In genomic region chr1:150874455-150875196, GRCh38 we compare ENCODE assay signal across 8 cellular contexts. TPM values are rescaled to one million over a fixed set of nuclear protein-coding genes. Genes with fewer than 3 reads are reported as not detected.
DNase-seq lines count a peak whose midpoint lies in the region; TF ChIP-seq lines count a peak whose summit lies in the region.

No MANE protein-coding gene starts in this region.

- H3K9me3 ChIP-seq in mesenchymal stem cell (ENCODE audit: control insufficient read depth, low read length): no peaks in the 10 kb centered on the region

- H4K8ac ChIP-seq in mesenchymal stem cell (ENCODE audit: low read length): no peak overlapping the region

- no peak overlapping the region for H3K4ac ChIP-seq in mesenchymal stem cell (ENCODE audit: low read depth in 1 of 2, low read length in 2 of 2)

- peak overlapping the region; percentile 99 for H3K9ac ChIP-seq in mesenchymal stem cell (ENCODE audit: low read length)

- H2BK5ac ChIP-seq in mesenchymal stem cell (ENCODE audit: low read depth, low read length, poor library complexity, severe bottlenecking): no peak overlapping the region

- H3K27me3 ChIP-seq in mesenchymal stem cell (ENCODE audit: control insufficient read depth in 1 of 2, insufficient read depth in 1 of 2, low read length in 2 of 2): no peaks in the 10 kb centered on the region

- H3K4me1 Mint-ChIP-seq in activated naive CD4-positive, alpha-beta T cell treated with anti-CD3 and anti-CD28 coated beads, Interleukin-2, amount 50 U/mL, for 24 hours: peaks cover 40% of the 10 kb centered on the region

- no peak overlapping the region for H3K18ac ChIP-seq in mesenchymal stem cell (ENCODE audit: low read depth in 1 of 2, low read length in 2 of 2)

- H3K36me3 Mint-ChIP-seq in activated naive CD4-positive, alpha-beta T cell treated with anti-CD3 and anti-CD28 coated beads, Interleukin-2, amount 50 U/mL, for 24 hours: peaks cover 5% of the 10 kb centered on the region

- H3K27me3 Mint-ChIP-seq in activated naive CD4-positive, alpha-beta T cell treated with anti-CD3 and anti-CD28 coated beads, Interleukin-2, amount 50 U/mL, for 24 hours: no peaks in the 10 kb centered on the region

- no peak overlapping the region for H2BK15ac ChIP-seq in mesenchymal stem cell (ENCODE audit: low read depth, poor library complexity, severe bottlenecking)

- H3K79me1 ChIP-seq in mesenchymal stem cell (replicated peaks; ENCODE audit: low read length, poor library complexity, severe bottlenecking): peaks cover 2% of the 10 kb centered on the region

- H3K4me3 Mint-ChIP-seq in activated naive CD4-positive, alpha-beta T cell treated with anti-CD3 and anti-CD28 coated beads, Interleukin-2, amount 50 U/mL, for 24 hours: peak overlapping the region; percentile 91

- no peak overlapping the region for H3K23ac ChIP-seq in mesenchymal stem cell (ENCODE audit: low read length in 2 of 2)

- H2BK120ac ChIP-seq in mesenchymal stem cell (ENCODE audit: low read depth, low read length): no peak overlapping the region

- TF ChIP-seq CTCF in astrocyte of the spinal cord (IDR thresholded peaks at IDR 0.05; ENCODE audit: low read depth, low read length): no peak

- H3K4me1 ChIP-seq in mesenchymal stem cell (ENCODE audit: control insufficient read depth, insufficient read depth, low read depth, low read length) (peaks cover 4% of the 10 kb centered on the region), urinary bladder (ENCODE audit: insufficient read depth) (no peaks in the 10 kb centered on the region)

- 84% methylated on average over 7 of the region's 7 CpGs for WGBS in mesenchymal stem cell
- 34% methylated on average over 7 of the region's 7 CpGs for WGBS in urinary bladder

- no peak overlapping the region for H2AFZ ChIP-seq in mesenchymal stem cell (ENCODE audit: low read depth, low read length)

- H2AK5ac ChIP-seq in mesenchymal stem cell (ENCODE audit: low read length, severe bottlenecking): no peak overlapping the region

- peak overlapping the region; percentile 55 for H3K4me2 ChIP-seq in mesenchymal stem cell (ENCODE audit: low read length, poor library complexity, severe bottlenecking)

- in situ Hi-C loops in astrocyte of the spinal cord (cut with HindIII; ENCODE audit: low sequenced_read_pairs): no loop called here

- H3K14ac ChIP-seq in mesenchymal stem cell (ENCODE audit: low read length in 2 of 2): no peak overlapping the region

- no peak overlapping the region for H4K91ac ChIP-seq in mesenchymal stem cell (ENCODE audit: low read length)

- H3K4me3 ChIP-seq in astrocyte of the spinal cord (ENCODE audit: low read depth, low read length) (peak overlapping the region; percentile 65), mesenchymal stem cell (ENCODE audit: insufficient read depth in 1 of 2, low read depth in 1 of 2, low read length in 2 of 2) (peak overlapping the region in 1 of 2 experiments; percentile 94), urinary bladder (ENCODE audit: low read depth, low read length) (peak overlapping the region; percentile 18)

- H3K36me3 ChIP-seq in mesenchymal stem cell (ENCODE audit: control insufficient read depth in 1 of 2, insufficient read depth in 2 of 2, low read depth in 1 of 2, low read length in 2 of 2): peaks cover 3 to 30% of the 10 kb centered on the region in 2 experiments
- no peaks in the 10 kb centered on the region for H3K36me3 ChIP-seq in urinary bladder (ENCODE audit: insufficient read depth)

- H3K27ac Mint-ChIP-seq in activated naive CD4-positive, alpha-beta T cell treated with anti-CD3 and anti-CD28 coated beads, Interleukin-2, amount 50 U/mL, for 24 hours: peak overlapping the region; percentile 76

- no peak overlapping the region for H3K27ac ChIP-seq in mesenchymal stem cell (ENCODE audit: low read length, poor library complexity, severe bottlenecking)
- peak overlapping the region; percentile 70 for H3K27ac ChIP-seq in urinary bladder (ENCODE audit: low read depth)

- no peak for DNase-seq in activated naive CD4-positive, alpha-beta T cell treated with Interleukin-2 at 50 U/mL for 16 hours
- DNase-seq in astrocyte of the spinal cord (ENCODE audit: low read depth, low spot score) (no peak), mesenchymal stem cell (peak; percentile 10), DMS79 (lab: John Stamatoyannopoulos, UW) (no peak), AML-193 (lab: John Stamatoyannopoulos, UW) (no peak), NCI-H1694 (lab: John Stamatoyannopoulos, UW) (no peak)

- no peak overlapping the region for H2BK12ac ChIP-seq in mesenchymal stem cell (ENCODE audit: low read length in 2 of 2)

- no peaks in the 10 kb centered on the region for H3K9me3 Mint-ChIP-seq in activated naive CD4-positive, alpha-beta T cell treated with anti-CD3 and anti-CD28 coated beads, Interleukin-2, amount 50 U/mL, for 24 hours

RNA-seq across cellular contexts. Expression of gene ARNT, which starts 1.8 kb away (rescaled TPM):
- 19.6 TPM for polyA plus RNA-seq in mesenchymal stem cell (2013, experiment 1 of 2)
- 18.3 TPM for polyA plus RNA-seq in mesenchymal stem cell (2013, experiment 2 of 2)
- 62.9 TPM for total RNA-seq in urinary bladder
- polyA plus RNA-seq in urinary bladder: 32.1 TPM

RNA-seq across cellular contexts. Expression of gene CTXND2, which starts 12.3 kb away (rescaled TPM):
- not detected for polyA plus RNA-seq in mesenchymal stem cell (2013, experiment 1 of 2)
- not detected for polyA plus RNA-seq in mesenchymal stem cell (2013, experiment 2 of 2)
- total RNA-seq in urinary bladder: not detected
- polyA plus RNA-seq in urinary bladder: not detected

RNA-seq across cellular contexts. Expression of gene SETDB1, which starts 51.5 kb away (rescaled TPM):
- polyA plus RNA-seq in mesenchymal stem cell (2013, experiment 1 of 2): 18.7 TPM
- polyA plus RNA-seq in mesenchymal stem cell (2013, experiment 2 of 2): 17.7 TPM
- total RNA-seq in urinary bladder: 47.6 TPM
- 21.0 TPM for polyA plus RNA-seq in urinary bladder
